ENCODE assay signal across 2 cellular contexts in the genomic region with DNA sequence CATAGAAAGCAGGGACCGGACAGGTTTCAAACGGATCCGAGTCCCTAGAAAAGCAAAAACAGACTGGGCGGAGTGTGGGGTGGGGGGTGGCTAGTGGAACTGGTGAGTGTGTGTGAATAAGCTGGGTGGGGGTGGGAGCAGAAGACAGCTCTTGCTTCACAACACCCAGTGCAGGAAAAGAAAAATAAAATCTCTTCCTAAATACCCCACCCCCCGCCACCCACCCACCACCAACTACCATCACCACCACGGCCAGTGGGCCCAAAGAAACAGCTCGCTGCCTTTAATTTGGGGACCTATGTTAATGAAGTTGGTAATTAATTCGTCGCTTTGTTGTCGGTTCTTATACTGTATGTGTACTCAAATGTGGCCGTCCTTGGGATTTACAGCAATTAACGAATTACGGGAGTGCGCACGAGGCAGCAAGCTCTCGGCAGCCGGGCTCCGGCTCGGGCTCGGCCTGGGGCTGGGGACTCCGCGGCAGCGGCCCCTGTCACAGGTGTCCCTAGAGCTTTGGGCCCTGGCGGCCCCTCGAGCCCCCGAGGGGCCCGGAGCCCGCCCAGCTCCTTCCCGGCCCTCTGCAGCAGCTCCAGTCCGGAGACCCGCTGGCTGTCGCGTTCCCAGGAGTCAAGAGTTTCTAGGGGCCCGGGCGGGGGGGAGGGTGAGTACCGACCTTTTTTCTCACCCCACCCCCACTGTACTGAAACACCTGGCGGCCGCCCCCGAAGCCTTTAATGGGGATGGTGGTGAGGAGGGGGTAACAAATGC.
A peak's percentile ranks its signal among the peaks of the same experiment; 100 is the strongest.
TF ChIP-seq lines count a peak whose summit lies in the region.

No MANE protein-coding gene starts in this region.

TF ChIP-seq in GM23338, 12 proteins besides CTCF, POLR2A, EP300 and RAD21:
- TF ChIP-seq ZNF331 (CRISPR knock-in tag; IDR thresholded peaks at IDR 0.05; ENCODE audit: low read depth) (no peak), POLR2AphosphoS5 (IDR thresholded peaks at IDR 0.05; ENCODE audit: low read depth) (no peak), CREB1 (CRISPR knock-in tag; IDR thresholded peaks at IDR 0.05; ENCODE audit: low read depth) (no peak), NANOG (IDR thresholded peaks at IDR 0.05; ENCODE audit: borderline replicate concordance) (no peak), EZH2phosphoT487 (IDR thresholded peaks at IDR 0.05; ENCODE audit: unreplicated experiment) (peak; percentile 56), STAT1 (IDR thresholded peaks at IDR 0.05; ENCODE audit: unreplicated experiment) (no peak), JUNB (IDR thresholded peaks at IDR 0.05; ENCODE audit: unreplicated experiment) (no peak), EZH2 (IDR thresholded peaks at IDR 0.05; ENCODE audit: low read depth, unreplicated experiment) (peak; percentile 69)
- TF ChIP-seq, protein P1, sequence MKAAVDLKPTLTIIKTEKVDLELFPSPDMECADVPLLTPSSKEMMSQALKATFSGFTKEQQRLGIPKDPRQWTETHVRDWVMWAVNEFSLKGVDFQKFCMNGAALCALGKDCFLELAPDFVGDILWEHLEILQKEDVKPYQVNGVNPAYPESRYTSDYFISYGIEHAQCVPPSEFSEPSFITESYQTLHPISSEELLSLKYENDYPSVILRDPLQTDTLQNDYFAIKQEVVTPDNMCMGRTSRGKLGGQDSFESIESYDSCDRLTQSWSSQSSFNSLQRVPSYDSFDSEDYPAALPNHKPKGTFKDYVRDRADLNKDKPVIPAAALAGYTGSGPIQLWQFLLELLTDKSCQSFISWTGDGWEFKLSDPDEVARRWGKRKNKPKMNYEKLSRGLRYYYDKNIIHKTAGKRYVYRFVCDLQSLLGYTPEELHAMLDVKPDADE (IDR thresholded peaks at IDR 0.05) = no peak
- TF ChIP-seq, protein P2, sequence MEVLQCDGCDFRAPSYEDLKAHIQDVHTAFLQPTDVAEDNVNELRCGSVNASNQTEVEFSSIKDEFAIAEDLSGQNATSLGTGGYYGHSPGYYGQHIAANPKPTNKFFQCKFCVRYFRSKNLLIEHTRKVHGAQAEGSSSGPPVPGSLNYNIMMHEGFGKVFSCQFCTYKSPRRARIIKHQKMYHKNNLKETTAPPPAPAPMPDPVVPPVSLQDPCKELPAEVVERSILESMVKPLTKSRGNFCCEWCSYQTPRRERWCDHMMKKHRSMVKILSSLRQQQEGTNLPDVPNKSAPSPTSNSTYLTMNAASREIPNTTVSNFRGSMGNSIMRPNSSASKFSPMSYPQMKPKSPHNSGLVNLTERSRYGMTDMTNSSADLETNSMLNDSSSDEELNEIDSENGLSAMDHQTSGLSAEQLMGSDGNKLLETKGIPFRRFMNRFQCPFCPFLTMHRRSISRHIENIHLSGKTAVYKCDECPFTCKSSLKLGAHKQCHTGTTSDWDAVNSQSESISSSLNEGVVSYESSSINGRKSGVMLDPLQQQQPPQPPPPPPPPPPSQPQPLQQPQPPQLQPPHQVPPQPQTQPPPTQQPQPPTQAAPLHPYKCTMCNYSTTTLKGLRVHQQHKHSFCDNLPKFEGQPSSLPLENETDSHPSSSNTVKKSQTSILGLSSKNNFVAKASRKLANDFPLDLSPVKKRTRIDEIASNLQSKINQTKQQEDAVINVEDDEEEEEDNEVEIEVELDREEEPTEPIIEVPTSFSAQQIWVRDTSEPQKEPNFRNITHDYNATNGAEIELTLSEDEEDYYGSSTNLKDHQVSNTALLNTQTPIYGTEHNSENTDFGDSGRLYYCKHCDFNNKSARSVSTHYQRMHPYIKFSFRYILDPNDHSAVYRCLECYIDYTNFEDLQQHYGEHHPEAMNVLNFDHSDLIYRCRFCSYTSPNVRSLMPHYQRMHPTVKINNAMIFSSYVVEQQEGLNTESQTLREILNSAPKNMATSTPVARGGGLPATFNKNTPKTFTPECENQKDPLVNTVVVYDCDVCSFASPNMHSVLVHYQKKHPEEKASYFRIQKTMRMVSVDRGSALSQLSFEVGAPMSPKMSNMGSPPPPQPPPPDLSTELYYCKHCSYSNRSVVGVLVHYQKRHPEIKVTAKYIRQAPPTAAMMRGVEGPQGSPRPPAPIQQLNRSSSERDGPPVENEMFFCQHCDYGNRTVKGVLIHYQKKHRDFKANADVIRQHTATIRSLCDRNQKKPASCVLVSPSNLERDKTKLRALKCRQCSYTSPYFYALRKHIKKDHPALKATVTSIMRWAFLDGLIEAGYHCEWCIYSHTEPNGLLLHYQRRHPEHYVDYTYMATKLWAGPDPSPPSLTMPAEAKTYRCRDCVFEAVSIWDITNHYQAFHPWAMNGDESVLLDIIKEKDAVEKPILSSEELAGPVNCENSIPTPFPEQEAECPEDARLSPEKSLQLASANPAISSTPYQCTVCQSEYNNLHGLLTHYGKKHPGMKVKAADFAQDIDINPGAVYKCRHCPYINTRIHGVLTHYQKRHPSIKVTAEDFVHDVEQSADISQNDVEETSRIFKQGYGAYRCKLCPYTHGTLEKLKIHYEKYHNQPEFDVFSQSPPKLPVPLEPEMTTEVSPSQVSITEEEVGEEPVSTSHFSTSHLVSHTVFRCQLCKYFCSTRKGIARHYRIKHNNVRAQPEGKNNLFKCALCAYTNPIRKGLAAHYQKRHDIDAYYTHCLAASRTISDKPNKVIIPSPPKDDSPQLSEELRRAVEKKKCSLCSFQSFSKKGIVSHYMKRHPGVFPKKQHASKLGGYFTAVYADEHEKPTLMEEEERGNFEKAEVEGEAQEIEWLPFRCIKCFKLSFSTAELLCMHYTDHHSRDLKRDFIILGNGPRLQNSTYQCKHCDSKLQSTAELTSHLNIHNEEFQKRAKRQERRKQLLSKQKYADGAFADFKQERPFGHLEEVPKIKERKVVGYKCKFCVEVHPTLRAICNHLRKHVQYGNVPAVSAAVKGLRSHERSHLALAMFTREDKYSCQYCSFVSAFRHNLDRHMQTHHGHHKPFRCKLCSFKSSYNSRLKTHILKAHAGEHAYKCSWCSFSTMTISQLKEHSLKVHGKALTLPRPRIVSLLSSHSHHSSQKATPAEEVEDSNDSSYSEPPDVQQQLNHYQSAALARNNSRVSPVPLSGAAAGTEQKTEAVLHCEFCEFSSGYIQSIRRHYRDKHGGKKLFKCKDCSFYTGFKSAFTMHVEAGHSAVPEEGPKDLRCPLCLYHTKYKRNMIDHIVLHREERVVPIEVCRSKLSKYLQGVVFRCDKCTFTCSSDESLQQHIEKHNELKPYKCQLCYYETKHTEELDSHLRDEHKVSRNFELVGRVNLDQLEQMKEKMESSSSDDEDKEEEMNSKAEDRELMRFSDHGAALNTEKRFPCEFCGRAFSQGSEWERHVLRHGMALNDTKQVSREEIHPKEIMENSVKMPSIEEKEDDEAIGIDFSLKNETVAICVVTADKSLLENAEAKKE (CRISPR knock-in tag; IDR thresholded peaks at IDR 0.05) = no peak

TF ChIP-seq in endothelial cell of umbilical vein, 7 proteins besides CTCF, POLR2A, EP300 and RAD21:
- TF ChIP-seq FOS (IDR thresholded peaks at IDR 0.05; ENCODE audit: borderline replicate concordance, insufficient read depth, low read length) (no peak), EZH2 (IDR thresholded peaks at IDR 0.05; ENCODE audit: borderline replicate concordance, low read depth, low read length, severe bottlenecking) (peak; percentile 31)
